In the genomic region with DNA sequence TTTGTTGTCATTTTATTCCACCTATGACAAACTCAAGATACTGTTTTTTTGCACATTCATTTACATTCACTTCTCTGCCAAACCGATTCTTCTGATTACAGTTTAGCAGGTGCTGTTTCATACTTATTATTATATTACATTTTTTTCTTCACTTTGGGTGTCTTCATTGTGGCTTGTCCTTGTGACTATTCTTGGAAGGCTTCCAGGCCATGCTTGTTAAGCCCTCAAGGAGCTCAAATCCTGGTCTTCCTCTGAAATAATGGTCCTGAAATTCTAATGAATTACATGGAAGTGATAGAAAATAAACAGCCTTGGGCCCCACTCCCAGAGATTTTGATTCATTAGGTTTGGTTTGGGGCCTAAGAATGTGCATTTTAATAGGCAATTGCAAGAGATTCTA, we compare ENCODE assay signal across 28 cellular contexts. TPM values are rescaled to one million over a fixed set of nuclear protein-coding genes. Genes with fewer than 3 reads are reported as not detected.
"Had no signal": no experiment of that assay in that cellular context is flagged by ENCODE, and none has a peak within 500 bp of the region (broad histone marks: within the 10 kb centered on the region; RNA-seq: fewer than 3 reads in every experiment).

No MANE protein-coding gene starts in this region.

- H3K4me2 ChIP-seq: KMS-11, PC-9 had no signal

- H3K9me3 ChIP-seq: Peyer's patch had no signal

- H3K4me3 ChIP-seq: K562, PC-9, Peyer's patch, SJSA1, SK-N-MC had no signal

- H3K27ac ChIP-seq: KMS-11, PC-9, Peyer's patch, SJSA1, SK-N-MC had no signal

- H3K4me1 ChIP-seq: Peyer's patch had no signal

- DNase-seq: Kasumi-1, MV-4-11, NCI-H1048, NCI-H1105, NCI-H1417, NCI-H1436 treated with DMSO at 0.1 percent for 48 hours, NCI-H1694, NCI-H187 treated with DMSO at 0.1 percent for 48 hours, NCI-H2029 treated with DMSO at 0.1 percent for 48 hours, NCI-H2227 treated with DMSO at 0.1 percent for 48 hours, NCI-H524, NCI-H526 treated with DMSO at 0.1 percent for 48 hours, NCI-H748 treated with DMSO at 0.1 percent for 48 hours, PC-9, Peyer's patch, SHP77 treated with DMSO at 0.1 percent for 48 hours had no signal

- FAIRE-seq: HepG2, K562 had no signal

- H3K27me3 ChIP-seq: Peyer's patch, SJSA1 had no signal

- H2AFZ ChIP-seq: PC-9 had no signal

- H3K36me3 ChIP-seq: Peyer's patch, SJSA1 had no signal

- H3K9ac ChIP-seq: KMS-11 had no signal

- ATAC-seq: HepG2, K562, Right ventricle myocardium inferior had no signal

RNA-seq across cellular contexts. Expression of gene KRTAP2-4, which starts 1.4 kb away (rescaled TPM):
- total RNA-seq: HepG2; HT1080; K562; MCF 10A; NCI-H460; PC-9; Peyer's patch; Right ventricle myocardium inferior; RPMI7951; SJSA1; T-helper 1 cell treated with Interleukin-12 subunit alpha and Interleukin-12 subunit beta and Interleukin-4 antibody, amounts not matched to agents 30 ng/mL and 1 ng/mL, for 36 hours had no signal
- polyA plus RNA-seq: HepG2, IgD-negative memory B cell, K562 had no signal

RNA-seq across cellular contexts. Expression of gene KRTAP2-3, which starts 4.4 kb away (rescaled TPM):
- total RNA-seq: HepG2; K562; MCF 10A; NCI-H460; Peyer's patch; Right ventricle myocardium inferior; RPMI7951; SJSA1; T-helper 1 cell treated with Interleukin-12 subunit alpha and Interleukin-12 subunit beta and Interleukin-4 antibody, amounts not matched to agents 30 ng/mL and 1 ng/mL, for 36 hours had no signal
- polyA plus RNA-seq: IgD-negative memory B cell, K562 had no signal

RNA-seq across cellular contexts. Expression of gene KRTAP2-2, which starts 9.3 kb away (rescaled TPM):
- total RNA-seq: HepG2; HT1080; K562; MCF 10A; NCI-H460; PC-9; Peyer's patch; Right ventricle myocardium inferior; RPMI7951; SJSA1; T-helper 1 cell treated with Interleukin-12 subunit alpha and Interleukin-12 subunit beta and Interleukin-4 antibody, amounts not matched to agents 30 ng/mL and 1 ng/mL, for 36 hours had no signal
- polyA plus RNA-seq: HepG2, IgD-negative memory B cell, K562 had no signal

RNA-seq across cellular contexts. Expression of gene KRTAP2-1, which starts 17.2 kb away (rescaled TPM):
- total RNA-seq: HepG2; K562; MCF 10A; NCI-H460; PC-9; Peyer's patch; Right ventricle myocardium inferior; SJSA1; T-helper 1 cell treated with Interleukin-12 subunit alpha and Interleukin-12 subunit beta and Interleukin-4 antibody, amounts not matched to agents 30 ng/mL and 1 ng/mL, for 36 hours had no signal
- polyA plus RNA-seq: HepG2, IgD-negative memory B cell, K562 had no signal

RNA-seq across cellular contexts. Expression of gene KRTAP4-7, which starts 19.6 kb away (rescaled TPM):
- total RNA-seq: HepG2; HT1080; K562; MCF 10A; NCI-H460; PC-9; Peyer's patch; Right ventricle myocardium inferior; RPMI7951; SJSA1; T-helper 1 cell treated with Interleukin-12 subunit alpha and Interleukin-12 subunit beta and Interleukin-4 antibody, amounts not matched to agents 30 ng/mL and 1 ng/mL, for 36 hours had no signal
- polyA plus RNA-seq: HepG2, IgD-negative memory B cell, K562 had no signal
